20 cellular contexts compared by ENCODE assay signal in the genomic region with DNA sequence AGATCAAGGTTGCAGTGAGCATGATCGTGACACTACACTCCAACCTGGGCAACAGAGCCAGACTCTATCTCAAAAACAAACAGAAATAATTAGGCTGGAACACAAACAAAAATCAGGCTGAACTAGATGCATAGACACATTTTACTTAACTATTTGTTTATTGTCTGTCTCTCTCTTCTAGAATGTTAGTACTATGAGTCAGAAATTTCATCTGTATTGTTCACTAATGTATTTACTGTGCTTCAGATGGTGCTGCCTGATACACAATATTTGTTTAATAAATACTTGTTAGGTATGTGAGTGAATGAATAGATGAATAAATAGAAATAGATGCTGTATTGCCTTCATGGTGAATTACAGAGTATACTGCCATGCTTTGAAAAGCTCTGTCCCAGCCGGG. TPM values are rescaled to one million over a fixed set of nuclear protein-coding genes. Genes with fewer than 3 reads are reported as not detected.
"Had no signal": no experiment of that assay in that cellular context is flagged by ENCODE, and none has a peak within 500 bp of the region (broad histone marks: within the 10 kb centered on the region; RNA-seq: fewer than 3 reads in every experiment).

No MANE protein-coding gene starts in this region.

- H3K79me2 ChIP-seq: hepatocyte had no signal

- H3K36me3 ChIP-seq: colonic mucosa, esophagus muscularis mucosa, thyroid gland, uterus had no signal

- H3K4me2 ChIP-seq: hepatocyte had no signal

- H3K4me1 ChIP-seq: colonic mucosa, thyroid gland, uterus had no signal

- ATAC-seq: activated T-helper 17 cell treated with anti-CD3 and anti-CD28 coated beads, Interleukin-2, amount 50 U/mL, for 72 hours; left lobe of liver; naive thymus-derived CD4-positive, alpha-beta T cell; stimulated activated naive B cell treated with anti-CD40 and anti-IgM and Interleukin-4, amounts not matched to agents 10 μg/mL and 1 μg/mL and 100 μg/mL, for 72 hours had no signal

- H3K4me3 ChIP-seq: colonic mucosa, esophagus muscularis mucosa, hepatocyte, thyroid gland, uterus had no signal

- H3K9me3 ChIP-seq: colonic mucosa, esophagus muscularis mucosa, thyroid gland, uterus had no signal

- H3K27me3 ChIP-seq: thyroid gland, uterus had no signal

- H3K27ac ChIP-seq: colonic mucosa, esophagus muscularis mucosa, hepatocyte, thyroid gland, uterus had no signal

- H2AFZ ChIP-seq: hepatocyte had no signal

- DNase-seq: activated CD4-positive, alpha-beta T cell treated with anti-CD3 and anti-CD28 coated beads for 1 hour; activated CD4-positive, alpha-beta T cell treated with anti-CD3 and anti-CD28 coated beads, Interleukin-2, amount 50 U/mL, for 48 hours; activated naive CD4-positive, alpha-beta T cell treated with Interleukin-2 at 50 U/mL for 16 hours; central memory CD4-positive, alpha-beta T cell; colonic mucosa; mammary epithelial cell; naive thymus-derived CD4-positive, alpha-beta T cell; retina; stimulated activated CD4-positive, alpha-beta T cell treated with anti-CD3 and anti-CD28 coated beads, Interleukin-2, amount 100 ng/mL, for 48 hours; stimulated activated naive B cell treated with anti-CD40 and anti-IgM and Interleukin-4, amounts not matched to agents 10 μg/mL and 1 μg/mL and 100 μg/mL, for 72 hours; thyroid gland; uterus had no signal

RNA-seq across cellular contexts. Expression of gene LIN28A, which starts 6.0 kb away (rescaled TPM):
- total RNA-seq: activated T-helper 17 cell treated with anti-CD3 and anti-CD28 coated beads, Interleukin-2, amount 50 U/mL, for 72 hours; esophagus muscularis mucosa; mammary epithelial cell; mononuclear cell; naive thymus-derived CD4-positive, alpha-beta T cell; thyroid gland had no signal
- polyA plus RNA-seq: adipose tissue; keratinocyte; naive thymus-derived CD4-positive, alpha-beta T cell had no signal

RNA-seq across cellular contexts. Expression of gene ZNF683, which starts 32.1 kb away (rescaled TPM):
- total RNA-seq: activated T-helper 17 cell treated with anti-CD3 and anti-CD28 coated beads, Interleukin-2, amount 50 U/mL, for 72 hours; esophagus muscularis mucosa; glomerular endothelial cell; hepatocyte; left lobe of liver; mammary epithelial cell; uterus had no signal
- polyA plus RNA-seq: hepatocyte; keratinocyte; mammary epithelial cell; naive thymus-derived CD4-positive, alpha-beta T cell had no signal

RNA-seq across cellular contexts. Expression of gene CRYBG2, which starts 50.7 kb away (rescaled TPM):
- total RNA-seq: glomerular endothelial cell, thyroid gland had no signal
